Comparison of ENCODE assay signal across 20 cellular contexts in genomic region chr10:86889997-86890396, GRCh38.
"Had no signal": no experiment of that assay in that cellular context is flagged by ENCODE, and none has a peak within 500 bp of the region (broad histone marks: within the 10 kb centered on the region; RNA-seq: fewer than 3 reads in every experiment).

No MANE protein-coding gene starts in this region.

- H3K27ac Mint-ChIP-seq: naive B cell; stimulated activated naive CD8-positive, alpha-beta T cell treated with anti-CD3 and anti-CD28 coated beads, Interleukin-15, Interleukin-2, amounts not matched to agents 100 ng/mL and 50 ng/mL, for 24 hours had no signal

- ATAC-seq: left lung; sciatic nerve; stimulated activated memory B cell treated with anti-CD40 and anti-IgM and Interleukin-4, amounts not matched to agents 10 μg/mL and 1 μg/mL and 100 μg/mL, for 72 hours had no signal

- H3K27me3 Mint-ChIP-seq: naive B cell; stimulated activated memory B cell treated with anti-CD40 and anti-IgM and Interleukin-4, amounts not matched to agents 10 μg/mL and 1 μg/mL and 100 μg/mL, for 72 hours; stimulated activated naive CD8-positive, alpha-beta T cell treated with anti-CD3 and anti-CD28 coated beads, Interleukin-15, Interleukin-2, amounts not matched to agents 100 ng/mL and 50 ng/mL, for 24 hours had no signal

- H3K9me3 Mint-ChIP-seq: naive B cell; nephron; stimulated activated memory B cell treated with anti-CD40 and anti-IgM and Interleukin-4, amounts not matched to agents 10 μg/mL and 1 μg/mL and 100 μg/mL, for 72 hours; stimulated activated naive CD8-positive, alpha-beta T cell treated with anti-CD3 and anti-CD28 coated beads, Interleukin-15, Interleukin-2, amounts not matched to agents 100 ng/mL and 50 ng/mL, for 24 hours had no signal

- DNase-seq: cortex of kidney; dorsolateral prefrontal cortex; effector CD8-positive, alpha-beta T cell; left lung; mesenchymal stem cell; midbrain; naive B cell; retina; spleen; stimulated activated CD4-positive, alpha-beta T cell treated with anti-CD3 and anti-CD28 coated beads, Interleukin-15, amount 100 ng/mL, for 24 hours; stimulated activated CD4-positive, alpha-beta T cell treated with anti-CD3 and anti-CD28 coated beads, Interleukin-1b, Interleukin-23, amount 100 ng/mL, for 48 hours; stimulated activated CD4-positive, alpha-beta T cell treated with anti-CD3 and anti-CD28 coated beads, Interleukin-4, amount 100 ng/mL, for 24 hours had no signal

- H3K4me3 ChIP-seq: dorsolateral prefrontal cortex, left lung, lung, prostate gland, spleen, tibial nerve had no signal

- H3K36me3 ChIP-seq: left lung, prostate gland had no signal

- H3K4me1 ChIP-seq: left lung, parathyroid adenoma, prostate gland had no signal

- H3K9me3 ChIP-seq: left lung, prostate gland, spleen, tibial nerve had no signal

- H3K27ac ChIP-seq: dorsolateral prefrontal cortex, left lung, parathyroid adenoma, prostate gland had no signal

- H3K36me3 Mint-ChIP-seq: naive B cell had no signal

- H3K4me3 Mint-ChIP-seq: naive B cell; nephron; stimulated activated memory B cell treated with anti-CD40 and anti-IgM and Interleukin-4, amounts not matched to agents 10 μg/mL and 1 μg/mL and 100 μg/mL, for 72 hours; stimulated activated naive CD8-positive, alpha-beta T cell treated with anti-CD3 and anti-CD28 coated beads, Interleukin-15, Interleukin-2, amounts not matched to agents 100 ng/mL and 50 ng/mL, for 24 hours had no signal

- H3K27me3 ChIP-seq: dorsolateral prefrontal cortex, left lung, tibial nerve had no signal
